ENCODE assay signal across 8 cellular contexts in genomic region chr5:59099270-59099994, GRCh38.
DNase-seq lines count a peak whose midpoint lies in the region; ATAC-seq and TF ChIP-seq lines count a peak whose summit lies in the region.

No MANE protein-coding gene starts in this region.

- peaks cover 43 to 46% of the 10 kb centered on the region in 2 donors for H3K4me1 Mint-ChIP-seq in natural killer cell

- intact Hi-C loops in natural killer cell (cut with micrococcal nuclease), result loop anchor here (1.0 kb wide), 5 partner anchors 24 to 258 kb away; no protein-coding TSS in a partner anchor
- intact Hi-C loops in sciatic nerve (cut with DNase I), result no loop called here

- DNase-seq in GM13976 (ENCODE audit: low spot score) (peak; percentile 30), activated T-helper 1 cell treated with Interleukin-2 at 50 U/mL for 16 hours (ENCODE audit: low read depth) (peak; percentile 4), natural killer cell (peak; percentile 42), sciatic nerve (ENCODE audit: low spot score) (no peak), NCI-H526 (lab: John Stamatoyannopoulos, UW) (no peak), NCI-H2227 treated with DMSO at 0.1 percent for 48 hours (lab: John Stamatoyannopoulos, UW) (no peak)

- H3K9me3 Mint-ChIP-seq in natural killer cell, result no peaks in the 10 kb centered on the region

- ATAC-seq in HG03460 (IDR thresholded peaks at IDR 0.05; ENCODE audit: unreplicated experiment), result peak; percentile 57
- ATAC-seq in natural killer cell, result peak; percentile 88 to 97 (median 96)
- no peak for ATAC-seq in sciatic nerve
- no peak for ATAC-seq in HG03025 (IDR thresholded peaks at IDR 0.05; ENCODE audit: low FRiP score, unreplicated experiment)

- TF ChIP-seq CTCF in GM13976 (IDR thresholded peaks at IDR 0.05; ENCODE audit: borderline replicate concordance, control extremely low read depth, extremely low read depth, insufficient read depth, missing control alignments) (no peak), natural killer cell (IDR thresholded peaks at IDR 0.05) (no peak)

- H3K36me3 Mint-ChIP-seq in natural killer cell, result no peaks in the 10 kb centered on the region

- H3K4me3 Mint-ChIP-seq in natural killer cell, result peak overlapping the region; percentile 63

- no peaks in the 10 kb centered on the region for H3K27me3 Mint-ChIP-seq in natural killer cell (ENCODE audit: low read depth in 2 of 2)

- peak overlapping the region; percentile 88 to 94 for H3K27ac Mint-ChIP-seq in natural killer cell

- in situ Hi-C loops in GM13976 (cut with MboI; ENCODE audit: low sequenced_read_pairs, unreplicated experiment), result no loop called here

Comparison
In these comparisons a context has a peak if more than half of its experiments do, and no peak if none do; other contexts are left out.
1. DNase-seq: peak in GM13976 (single experiment), activated T-helper 1 cell treated with Interleukin-2 at 50 U/mL for 16 hours (single experiment) and natural killer cell (single experiment); none in sciatic nerve (single experiment), NCI-H526 (0 of 2) and NCI-H2227 treated with DMSO at 0.1 percent for 48 hours (single experiment).
2. ATAC-seq: peak in HG03460 (single experiment) and natural killer cell (3 of 3); none in sciatic nerve (single experiment) and HG03025 (single experiment).